Comparison of ENCODE assay signal across 25 cellular contexts in genomic region chr5:111122398-111122797, GRCh38. TPM values are rescaled to one million over a fixed set of nuclear protein-coding genes. Genes with fewer than 3 reads are reported as not detected.
DNase-seq lines count a peak whose midpoint lies in the region; ATAC-seq and TF ChIP-seq lines count a peak whose summit lies in the region.
"Had no signal": no experiment of that assay in that cellular context is flagged by ENCODE, and none has a peak within 500 bp of the region (broad histone marks: within the 10 kb centered on the region; RNA-seq: fewer than 3 reads in every experiment).

No MANE protein-coding gene starts in this region.

- no peak overlapping the region for H3K4me3 Mint-ChIP-seq in activated naive CD8-positive, alpha-beta T cell
- no peak overlapping the region for H3K4me3 Mint-ChIP-seq in activated naive CD8-positive, alpha-beta T cell treated with anti-CD3 and anti-CD28 coated beads for 36 hours
- H3K4me3 Mint-ChIP-seq in stimulated activated naive CD8-positive, alpha-beta T cell treated with anti-CD3 and anti-CD28 coated beads, Interleukin-15, Interleukin-2, amounts not matched to agents 100 ng/mL and 50 ng/mL, for 24 hours: no peak overlapping the region
- H3K4me3 Mint-ChIP-seq: CD4-positive, alpha-beta memory T cell had no signal

- peaks cover 11% of the 10 kb centered on the region for H3K4me1 Mint-ChIP-seq in activated naive CD8-positive, alpha-beta T cell (ENCODE audit: low read depth)
- H3K4me1 Mint-ChIP-seq in activated naive CD8-positive, alpha-beta T cell treated with anti-CD3 and anti-CD28 coated beads for 36 hours: peaks cover 23% of the 10 kb centered on the region
- peaks cover 46% of the 10 kb centered on the region for H3K4me1 Mint-ChIP-seq in stimulated activated naive CD8-positive, alpha-beta T cell treated with anti-CD3 and anti-CD28 coated beads, Interleukin-15, Interleukin-2, amounts not matched to agents 100 ng/mL and 50 ng/mL, for 24 hours (ENCODE audit: low read depth)
- H3K4me1 Mint-ChIP-seq: CD4-positive, alpha-beta memory T cell had no signal

- no peak for TF ChIP-seq CTCF in foreskin fibroblast (IDR thresholded peaks at IDR 0.05; ENCODE audit: low read depth, low read length)

- DNase-seq in activated naive CD8-positive, alpha-beta T cell treated with anti-CD3 and anti-CD28 coated beads for 36 hours: no peak
- DNase-seq in iPS-NIHi11 (ENCODE audit: low spot score) (no peak), HT-29 (ENCODE audit: low spot score) (no peak), foreskin fibroblast (no peak)
- DNase-seq: 8988T; activated CD4-positive, alpha-beta T cell treated with anti-CD3 and anti-CD28 coated beads, Interleukin-2, amount 50 U/mL, for 48 hours; CD4-positive, alpha-beta memory T cell; cerebellar nuclear complex; DMS 273 treated with DMSO at 0.1 percent for 48 hours; heart left ventricle; left cardiac atrium; mesendoderm; NCI-H1436; NCI-H2107; NCI-H446 treated with DMSO at 0.1 percent for 48 hours; PC-3; Right ventricle myocardium superior; stimulated activated CD4-positive, alpha-beta T cell treated with anti-CD3 and anti-CD28 coated beads, Interleukin-1b, Interleukin-23, amount 100 ng/mL, for 48 hours; T-helper 9 cell had no signal

- no peak overlapping the region for H3K4me3 ChIP-seq in foreskin fibroblast (ENCODE audit: low read depth in 1 of 2, low read length in 2 of 2)
- H3K4me3 ChIP-seq: heart left ventricle, K562, suprapubic skin had no signal

- ATAC-seq in HG02870 (IDR thresholded peaks at IDR 0.05; ENCODE audit: unreplicated experiment): peak; percentile 66
- peak; percentile 55 for ATAC-seq in HG03565 (IDR thresholded peaks at IDR 0.05; ENCODE audit: unreplicated experiment)
- ATAC-seq: heart left ventricle, K562, left cardiac atrium had no signal

- H3K9me3 Mint-ChIP-seq in activated naive CD8-positive, alpha-beta T cell (ENCODE audit: low read depth): no peaks in the 10 kb centered on the region
- H3K9me3 Mint-ChIP-seq in activated naive CD8-positive, alpha-beta T cell treated with anti-CD3 and anti-CD28 coated beads for 36 hours: no peaks in the 10 kb centered on the region
- H3K9me3 Mint-ChIP-seq in stimulated activated naive CD8-positive, alpha-beta T cell treated with anti-CD3 and anti-CD28 coated beads, Interleukin-15, Interleukin-2, amounts not matched to agents 100 ng/mL and 50 ng/mL, for 24 hours: no peaks in the 10 kb centered on the region
- H3K9me3 Mint-ChIP-seq: CD4-positive, alpha-beta memory T cell had no signal

- H3K36me3 Mint-ChIP-seq in activated naive CD8-positive, alpha-beta T cell: peaks cover 11% of the 10 kb centered on the region
- peaks cover 36% of the 10 kb centered on the region for H3K36me3 Mint-ChIP-seq in activated naive CD8-positive, alpha-beta T cell treated with anti-CD3 and anti-CD28 coated beads for 36 hours
- peaks cover 68% of the 10 kb centered on the region for H3K36me3 Mint-ChIP-seq in stimulated activated naive CD8-positive, alpha-beta T cell treated with anti-CD3 and anti-CD28 coated beads, Interleukin-15, Interleukin-2, amounts not matched to agents 100 ng/mL and 50 ng/mL, for 24 hours (ENCODE audit: low read depth)

- peak overlapping the region; percentile 50 for H3K27ac Mint-ChIP-seq in activated naive CD8-positive, alpha-beta T cell
- H3K27ac Mint-ChIP-seq in activated naive CD8-positive, alpha-beta T cell treated with anti-CD3 and anti-CD28 coated beads for 36 hours: no peak overlapping the region
- H3K27ac Mint-ChIP-seq in stimulated activated naive CD8-positive, alpha-beta T cell treated with anti-CD3 and anti-CD28 coated beads, Interleukin-15, Interleukin-2, amounts not matched to agents 100 ng/mL and 50 ng/mL, for 24 hours: peak overlapping the region; percentile 49
- H3K27ac Mint-ChIP-seq: CD4-positive, alpha-beta memory T cell had no signal

- H3K27me3 Mint-ChIP-seq in activated naive CD8-positive, alpha-beta T cell: no peaks in the 10 kb centered on the region
- no peaks in the 10 kb centered on the region for H3K27me3 Mint-ChIP-seq in activated naive CD8-positive, alpha-beta T cell treated with anti-CD3 and anti-CD28 coated beads for 36 hours
- H3K27me3 Mint-ChIP-seq in stimulated activated naive CD8-positive, alpha-beta T cell treated with anti-CD3 and anti-CD28 coated beads, Interleukin-15, Interleukin-2, amounts not matched to agents 100 ng/mL and 50 ng/mL, for 24 hours: no peaks in the 10 kb centered on the region
- H3K27me3 Mint-ChIP-seq: CD4-positive, alpha-beta memory T cell had no signal

RNA-seq across cellular contexts. Expression of gene WDR36, which starts 30.2 kb away (rescaled TPM):
- total RNA-seq in activated naive CD8-positive, alpha-beta T cell treated with anti-CD3 and anti-CD28 coated beads for 36 hours: 10 to 100 TPM; 79.7 to 80.7 TPM
- 21.4 and 26.4 TPM in 2 replicates for total RNA-seq in HT-29 (2014; rRNA removed; shearing (Covaris generic))

RNA-seq across cellular contexts. Expression of gene TSLP, which starts 50.9 kb away (rescaled TPM):
- 1 to 10 TPM in 1 of 2 experiments, under 1 TPM in 1; 0.99 to 1.1 TPM for total RNA-seq in activated naive CD8-positive, alpha-beta T cell treated with anti-CD3 and anti-CD28 coated beads for 36 hours
- not detected in 2 replicates for total RNA-seq in HT-29 (2014; rRNA removed; shearing (Covaris generic))
- total RNA-seq: CD4-positive, alpha-beta memory T cell; PC-3 had no signal
